ENCODE assay signal across 8 cellular contexts in the genomic region with DNA sequence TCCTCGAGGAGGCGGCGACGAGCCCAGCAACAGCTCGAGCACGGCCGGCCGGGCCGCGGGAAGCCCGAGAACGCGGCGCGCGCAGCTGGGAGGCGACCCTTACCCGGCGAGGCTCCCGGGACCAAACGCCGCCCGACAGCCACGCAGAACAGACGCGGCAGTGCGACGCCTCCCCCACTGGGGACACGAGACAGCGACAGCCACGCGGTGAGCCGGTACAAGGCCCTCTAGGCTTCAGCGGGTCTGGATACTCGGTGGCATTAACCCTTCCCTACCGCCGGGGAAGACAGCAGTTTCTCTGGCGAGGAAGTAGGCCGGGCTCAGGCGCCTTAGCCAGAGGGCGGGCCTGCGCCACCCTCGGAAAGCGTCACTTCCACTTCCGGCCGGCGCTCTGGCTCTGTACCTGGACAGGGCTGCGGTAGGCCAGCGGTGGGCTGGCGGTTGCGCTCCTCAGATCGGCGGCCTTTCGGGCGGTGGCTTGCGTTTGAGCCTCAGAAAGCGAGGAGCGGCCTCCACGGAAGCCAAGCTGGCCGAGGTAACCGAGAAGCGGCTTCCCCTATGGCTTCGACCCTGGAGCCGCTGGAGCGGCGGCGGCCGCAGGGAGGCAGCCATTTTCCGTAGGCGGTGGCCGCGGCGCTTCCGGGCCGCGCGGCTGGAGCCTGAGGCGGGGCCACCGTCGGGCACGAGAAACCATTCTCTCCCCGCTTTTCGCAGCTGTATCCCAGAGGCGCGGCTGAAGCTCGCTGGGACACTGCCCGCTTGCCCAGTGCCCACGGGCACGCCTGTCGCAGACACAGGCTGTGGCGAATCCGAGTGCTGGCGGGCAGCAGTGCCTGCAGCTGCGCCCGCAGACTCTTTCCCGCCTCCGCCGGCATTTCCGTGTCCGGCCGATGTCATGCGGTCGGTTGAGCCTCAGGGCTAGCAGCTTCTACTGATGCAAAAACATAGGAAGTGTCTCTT. TPM values are rescaled to one million over a fixed set of nuclear protein-coding genes. Genes with fewer than 3 reads are reported as not detected.
DNase-seq lines count a peak whose midpoint lies in the region; ATAC-seq and TF ChIP-seq lines count a peak whose summit lies in the region.

A gene with protein sequence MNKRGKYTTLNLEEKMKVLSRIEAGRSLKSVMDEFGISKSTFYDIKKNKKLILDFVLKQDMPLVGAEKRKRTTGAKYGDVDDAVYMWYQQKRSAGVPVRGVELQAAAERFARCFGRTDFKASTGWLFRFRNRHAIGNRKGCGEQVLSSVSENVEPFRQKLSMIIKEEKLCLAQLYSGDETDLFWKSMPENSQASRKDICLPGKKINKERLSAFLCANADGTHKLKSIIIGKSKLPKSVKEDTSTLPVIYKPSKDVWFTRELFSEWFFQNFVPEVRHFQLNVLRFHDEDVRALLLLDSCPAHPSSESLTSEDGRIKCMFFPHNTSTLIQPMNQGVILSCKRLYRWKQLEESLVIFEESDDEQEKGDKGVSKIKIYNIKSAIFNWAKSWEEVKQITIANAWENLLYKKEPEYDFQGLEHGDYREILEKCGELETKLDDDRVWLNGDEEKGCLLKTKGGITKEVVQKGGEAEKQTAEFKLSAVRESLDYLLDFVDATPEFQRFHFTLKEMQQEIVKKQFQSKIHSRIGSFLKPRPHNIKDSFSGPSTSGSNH (minus strand): TSS at position 322 of the 960 bp plus-strand sequence. CDS start 4,816 bp downstream, outside the sequence.
A gene (plus strand): TSS at position 389 of the 960 bp plus-strand sequence. CDS start 2,932 bp downstream, outside the sequence.

- H3K27me3 Mint-ChIP-seq in glutamatergic neuron (ENCODE audit: unreplicated experiment), result peaks cover 12% of the 10 kb centered on the region

- H4K20me1 ChIP-seq in MM.1S (ENCODE audit: insufficient read depth, low read length) (no peaks in the 10 kb centered on the region), SK-N-SH (ENCODE audit: insufficient read depth) (no peaks in the 10 kb centered on the region), osteoblast (ENCODE audit: insufficient read depth, low read length) (no peaks in the 10 kb centered on the region)

- no peaks in the 10 kb centered on the region for H3K9me2 ChIP-seq in MM.1S (replicated peaks; ENCODE audit: insufficient read depth, low read length)
- no peaks in the 10 kb centered on the region for H3K9me2 ChIP-seq in SK-N-SH

- H2AFZ ChIP-seq in MM.1S (ENCODE audit: low read length), result peak within 1 kb of the TSS; percentile 91
- peak within 1 kb of the TSS; percentile 89 for H2AFZ ChIP-seq in SK-N-SH (ENCODE audit: low read depth)
- peak within 1 kb of the TSS; percentile 97 for H2AFZ ChIP-seq in osteoblast (ENCODE audit: low read length)

- H3K9me3 Mint-ChIP-seq in activated naive CD4-positive, alpha-beta T cell treated with anti-CD3 and anti-CD28 coated beads, Interleukin-2, amount 50 U/mL, for 72 hours, result peaks cover 23 to 34% of the 10 kb centered on the region in 2 donors
- peaks cover 16% of the 10 kb centered on the region for H3K9me3 Mint-ChIP-seq in glutamatergic neuron (ENCODE audit: unreplicated experiment)

- H3K36me3 ChIP-seq in ES-I3 (ENCODE audit: insufficient read depth, low read length), result peaks cover 21% of the 10 kb centered on the region
- peaks cover 7% of the 10 kb centered on the region for H3K36me3 ChIP-seq in H7 (replicated peaks; ENCODE audit: control insufficient read depth, insufficient read depth, low read length)
- H3K36me3 ChIP-seq in MM.1S (replicated peaks; ENCODE audit: insufficient read depth, low read length), result peaks cover 14% of the 10 kb centered on the region
- H3K36me3 ChIP-seq in SK-N-SH (replicated peaks in 1 of 2; ENCODE audit: control insufficient read depth in 1 of 2, insufficient read depth in 2 of 2, low read length in 1 of 2), result peaks cover 14 to 56% of the 10 kb centered on the region in 2 experiments
- peaks cover 33% of the 10 kb centered on the region for H3K36me3 ChIP-seq in osteoblast (ENCODE audit: insufficient read depth, low read length)
- no peaks in the 10 kb centered on the region for H3K36me3 ChIP-seq in testis (ENCODE audit: low read depth, missing control alignments)

- peak within 1 kb of the TSS; percentile 93 for H3K4me3 Mint-ChIP-seq in glutamatergic neuron (ENCODE audit: unreplicated experiment)

- H3K4me2 ChIP-seq in MM.1S (ENCODE audit: low read depth, low read length) (peak within 1 kb of the TSS; percentile 89), SK-N-SH (peak within 1 kb of the TSS; percentile 75), osteoblast (ENCODE audit: insufficient read depth, low read length) (peak within 1 kb of the TSS; percentile 82)

- H3K79me2 ChIP-seq in MM.1S (ENCODE audit: low read length) (peaks cover 5% of the 10 kb centered on the region), SK-N-SH (ENCODE audit: insufficient read depth) (peaks cover 4% of the 10 kb centered on the region; the same call in 1 of the 2 replicates), osteoblast (ENCODE audit: insufficient read depth, low read length) (peaks cover 43% of the 10 kb centered on the region)

- 9% methylated on average over 35 of the region's 103 CpGs for WGBS in SK-N-SH (ENCODE audit: low lambda C conversion rate)
- WGBS in testis, 2 donors, result 0 to 1% methylated on average over 1 to 50 of the region's 103 CpGs

- CTCF ChIA-PET in SK-N-SH (lab: Yijun Ruan, JAX), result interaction anchor here (1.0 kb wide), 1 partner anchor 9 kb away, joined by 3 read pairs; no protein-coding TSS in a partner anchor

- no peak for TF ChIP-seq RAD21 in SK-N-SH (IDR thresholded peaks at IDR 0.05; ENCODE audit: low read length)

- peak within 1 kb of the TSS; percentile 75 for H3K27ac ChIP-seq in MM.1S (ENCODE audit: low read length)
- peak within 1 kb of the TSS; percentile 54 to 68 for H3K27ac ChIP-seq in SK-N-SH (ENCODE audit: low read depth in 2 of 2, low read length in 1 of 2)
- H3K27ac ChIP-seq in osteoblast (ENCODE audit: low read depth, low read length), result peak within 1 kb of the TSS; percentile 91
- H3K27ac ChIP-seq in testis, result peak within 1 kb of the TSS; percentile 75 to 85

- no peaks in the 10 kb centered on the region for H3F3A ChIP-seq in MM.1S (ENCODE audit: insufficient read depth, low read length)
- H3F3A ChIP-seq in SK-N-SH (replicated peaks; ENCODE audit: insufficient read depth), result no peaks in the 10 kb centered on the region

- peak; percentile 99 for ATAC-seq in activated naive CD4-positive, alpha-beta T cell treated with anti-CD3 and anti-CD28 coated beads, Interleukin-2, amount 50 U/mL, for 72 hours

- H3K27me3 ChIP-seq in H7 (ENCODE audit: control insufficient read depth, insufficient read depth, low read length), result no peaks in the 10 kb centered on the region
- no peaks in the 10 kb centered on the region for H3K27me3 ChIP-seq in MM.1S (replicated peaks; ENCODE audit: insufficient read depth, low read length)
- H3K27me3 ChIP-seq in SK-N-SH (ENCODE audit: insufficient read depth), result no peaks in the 10 kb centered on the region
- H3K27me3 ChIP-seq in osteoblast (ENCODE audit: insufficient read depth, low read length), result no peaks in the 10 kb centered on the region
- H3K27me3 ChIP-seq in testis, result no peaks in the 10 kb centered on the region

- H3K9me3 ChIP-seq in ES-I3 (ENCODE audit: control insufficient read depth, insufficient read depth, low read length) (peaks cover 24% of the 10 kb centered on the region), MM.1S (replicated peaks; ENCODE audit: insufficient read depth, low read length) (no peaks in the 10 kb centered on the region), SK-N-SH (peaks cover 14% of the 10 kb centered on the region; the same call in 1 of the 2 replicates), osteoblast (ENCODE audit: low read depth, low read length) (peaks cover 4% of the 10 kb centered on the region), testis (no peaks in the 10 kb centered on the region)

- DNase-seq in H7 (peak; percentile 92), MM.1S (peak; percentile 90), SK-N-SH (peak; percentile 90), glutamatergic neuron (peak; percentile 88), osteoblast (ENCODE audit: insufficient read length, low spot score, missing footprints) (peak; percentile 99), testis (peak; percentile 94)
- DNase-seq in activated naive CD4-positive, alpha-beta T cell treated with anti-CD3 and anti-CD28 coated beads, Interleukin-2, amount 50 U/mL, for 72 hours (ENCODE audit: low spot score in 2 of 2), result peak; percentile 81 to 91

- H3K4me1 Mint-ChIP-seq in glutamatergic neuron (ENCODE audit: low read depth, unreplicated experiment), result peaks cover 3% of the 10 kb centered on the region

- H3K4me3 ChIP-seq in H7 (ENCODE audit: insufficient read depth, low read depth, low read length), result peak within 1 kb of the TSS; percentile 72
- H3K4me3 ChIP-seq in MM.1S (ENCODE audit: low read length), result peak within 1 kb of the TSS; percentile 72
- H3K4me3 ChIP-seq in SK-N-SH (ENCODE audit: low read depth in 2 of 2, low read length in 1 of 2), result peak within 1 kb of the TSS; percentile 59 to 69
- peak within 1 kb of the TSS; percentile 91 for H3K4me3 ChIP-seq in osteoblast (ENCODE audit: insufficient read depth, low read length)
- H3K4me3 ChIP-seq in testis, result peak within 1 kb of the TSS; percentile 74 to 77

- TF ChIP-seq EP300 in SK-N-SH (IDR thresholded peaks at IDR 0.05; ENCODE audit: borderline replicate concordance in 1 of 2, low read depth in 1 of 2, low read length in 1 of 2), result no peak

- no peaks in the 10 kb centered on the region for H3K4me1 ChIP-seq in ES-I3 (ENCODE audit: insufficient read depth, low read length)
- peaks cover 10% of the 10 kb centered on the region; the same call in 1 of the 2 replicates for H3K4me1 ChIP-seq in MM.1S (ENCODE audit: low read length)
- no peaks in the 10 kb centered on the region; a peak in 1 of 4 replicates for H3K4me1 ChIP-seq in SK-N-SH (ENCODE audit: control insufficient read depth in 1 of 2, insufficient read depth in 2 of 2, low read depth in 1 of 2, low read length in 1 of 2)
- peaks cover 7% of the 10 kb centered on the region for H3K4me1 ChIP-seq in osteoblast (ENCODE audit: insufficient read depth, low read length)
- H3K4me1 ChIP-seq in testis, result peaks cover 9% of the 10 kb centered on the region

- intact Hi-C loops in testis (cut with DNase I; ENCODE audit: low total_unique reads), result no loop called here

- TF ChIP-seq CTCF in MM.1S (IDR thresholded peaks at IDR 0.05; ENCODE audit: low read length) (0 out of 2 replicates have a peak, but pooled peaks have one; percentile 10), SK-N-SH (IDR thresholded peaks at IDR 0.05) (peak; percentile 14; the same call in 1 of the 2 replicates), glutamatergic neuron (IDR thresholded peaks at IDR 0.05; ENCODE audit: partially characterized antibody, unreplicated experiment) (no peak), osteoblast (IDR thresholded peaks at IDR 0.05; ENCODE audit: extremely low read depth, low read depth, low read length) (peak; percentile 6), testis (IDR thresholded peaks at IDR 0.05) (peak in 1 of 3 experiments; percentile 6)

- H3K9ac ChIP-seq in ES-I3 (ENCODE audit: low read depth, low read length) (peak within 1 kb of the TSS; percentile 86), MM.1S (ENCODE audit: low read length) (peak within 1 kb of the TSS; percentile 76), SK-N-SH (peak within 1 kb of the TSS; percentile 66)

- POLR2A ChIA-PET in SK-N-SH (lab: Yijun Ruan, JAX), result interaction anchor here (0.7 to 1.3 kb wide), 3 partner anchors 23 to 138 kb away, joined by 3 to 4 read pairs (median 4); a partner anchor contains a TSS

- H3K27ac Mint-ChIP-seq in activated naive CD4-positive, alpha-beta T cell treated with anti-CD3 and anti-CD28 coated beads, Interleukin-2, amount 50 U/mL, for 72 hours, result peak within 1 kb of the TSS; percentile 77 to 91
- H3K27ac Mint-ChIP-seq in glutamatergic neuron (ENCODE audit: unreplicated experiment), result peak within 1 kb of the TSS; percentile 70

- peaks cover 72 to 80% of the 10 kb centered on the region in 2 donors for H3K36me3 Mint-ChIP-seq in activated naive CD4-positive, alpha-beta T cell treated with anti-CD3 and anti-CD28 coated beads, Interleukin-2, amount 50 U/mL, for 72 hours
- peaks cover 43% of the 10 kb centered on the region for H3K36me3 Mint-ChIP-seq in glutamatergic neuron (ENCODE audit: unreplicated experiment)

- TF ChIP-seq POLR2A in testis (IDR thresholded peaks at IDR 0.05), result peak; percentile 26

RNA-seq across cellular contexts. Expression of the first gene that starts in this region (rescaled TPM):
- 2.1 and 5.5 TPM in 2 replicates for total RNA-seq in H7 (2014; rRNA removed; shearing (Covaris generic))
- polyA plus RNA-seq in SK-N-SH (2012; rRNA removed) (1.2 and 2.3 TPM in 2 replicates), testis (ENCODE audit: insufficient read depth, low read depth, low replicate concordance) (12.7 TPM)
- polyA plus RNA-seq in SK-N-SH (2012; cell fraction: cytosol; rRNA removed), result 2.0 and 2.3 TPM in 2 replicates
- 1.2 and 2.5 TPM in 2 replicates for polyA plus RNA-seq in SK-N-SH (2012; cell fraction: nucleus; rRNA removed)
- 1 to 10 TPM; 5.4 to 5.9 TPM for total RNA-seq in activated naive CD4-positive, alpha-beta T cell treated with anti-CD3 and anti-CD28 coated beads, Interleukin-2, amount 50 U/mL, for 72 hours
- total RNA-seq in glutamatergic neuron (ENCODE audit: unreplicated experiment) (8.6 TPM), osteoblast (3.8 and 6.5 TPM in 2 replicates), testis (10 to 100 TPM; 17.5 to 22.6 TPM)

RNA-seq across cellular contexts. Expression of the second gene that starts in this region (rescaled TPM):
- total RNA-seq in H7 (2014; rRNA removed; shearing (Covaris generic)), result 12.1 and 14.9 TPM in 2 replicates
- polyA plus RNA-seq in SK-N-SH (2012; rRNA removed), result 7.2 and 10.5 TPM in 2 replicates
- 6.5 and 6.6 TPM in 2 replicates for polyA plus RNA-seq in SK-N-SH (2012; cell fraction: cytosol; rRNA removed)
- 17.5 and 33.2 TPM in 2 replicates for polyA plus RNA-seq in SK-N-SH (2012; cell fraction: nucleus; rRNA removed)
- total RNA-seq in activated naive CD4-positive, alpha-beta T cell treated with anti-CD3 and anti-CD28 coated beads, Interleukin-2, amount 50 U/mL, for 72 hours, result 10 to 100 TPM in 1 of 2 donors, 1 to 10 TPM in 1; 7.4 to 26.0 TPM
- total RNA-seq in glutamatergic neuron (ENCODE audit: unreplicated experiment), result 62.4 TPM
- total RNA-seq in osteoblast, result 21.8 and 26.1 TPM in 2 replicates
- 10 to 100 TPM; 50.9 to 66.3 TPM for total RNA-seq in testis
- polyA plus RNA-seq in testis (ENCODE audit: insufficient read depth, low read depth, low replicate concordance), result 29.5 TPM

Comparison
In these comparisons a context has a peak if more than half of its experiments do, and no peak if none do; other contexts are left out.
1. Peak in every context shown above with its lines: DNase-seq, ATAC-seq, H3K4me3 ChIP-seq and H3K27ac ChIP-seq.